Comparison of ENCODE assay signal across 12 cellular contexts in genomic region chr7:112036071-112036470, GRCh38.
"Had no signal": no experiment of that assay in that cellular context is flagged by ENCODE, and none has a peak within 500 bp of the region (broad histone marks: within the 10 kb centered on the region; RNA-seq: fewer than 3 reads in every experiment).

No MANE protein-coding gene starts in this region.

- H3K9me3 Mint-ChIP-seq: activated naive CD4-positive, alpha-beta T cell treated with anti-CD3 and anti-CD28 coated beads, Interleukin-2, amount 50 U/mL, for 72 hours; activated T-cell treated with anti-CD3 and anti-CD28 coated beads, Interleukin-2, amount 50 U/mL, for 24 hours; nephron had no signal

- DNase-seq: activated CD4-positive, alpha-beta T cell treated with anti-CD3 and anti-CD28 coated beads, Interleukin-2, amount 50 U/mL, for 4 hours; activated CD8-positive, alpha-beta memory T cell treated with anti-CD3 and anti-CD28 coated beads, Interleukin-2, amount 10 ng/mL, durations not matched to agents 7 days and 5 days; activated effector memory CD4-positive, alpha-beta T cell treated with Interleukin-2 at 50 U/mL for 16 hours; activated T-cell treated with anti-CD3 and anti-CD28 coated beads, Interleukin-2, amount 50 U/mL, for 24 hours; effector CD8-positive, alpha-beta T cell; mammary epithelial cell; sigmoid colon; stimulated activated naive CD4-positive, alpha-beta T cell treated with Interleukin-2 at 50 U/mL for 16 hours; upper lobe of left lung had no signal

- H3K36me3 Mint-ChIP-seq: activated CD8-positive, alpha-beta memory T cell treated with anti-CD3 and anti-CD28 coated beads, Interleukin-2, amount 10 ng/mL, durations not matched to agents 7 days and 5 days; activated naive CD4-positive, alpha-beta T cell treated with anti-CD3 and anti-CD28 coated beads, Interleukin-2, amount 50 U/mL, for 72 hours had no signal

- H3K4me3 ChIP-seq: sigmoid colon, upper lobe of left lung had no signal

- H3K4me1 Mint-ChIP-seq: activated CD8-positive, alpha-beta memory T cell treated with anti-CD3 and anti-CD28 coated beads, Interleukin-2, amount 10 ng/mL, durations not matched to agents 7 days and 5 days had no signal

- H3K36me3 ChIP-seq: sigmoid colon, upper lobe of left lung had no signal

- H3K27me3 Mint-ChIP-seq: activated T-cell treated with anti-CD3 and anti-CD28 coated beads, Interleukin-2, amount 50 U/mL, for 24 hours had no signal

- H3K27ac ChIP-seq: sigmoid colon had no signal

- H3K4me3 Mint-ChIP-seq: activated CD8-positive, alpha-beta memory T cell treated with anti-CD3 and anti-CD28 coated beads, Interleukin-2, amount 10 ng/mL, durations not matched to agents 7 days and 5 days; activated T-cell treated with anti-CD3 and anti-CD28 coated beads, Interleukin-2, amount 50 U/mL, for 24 hours; nephron had no signal

- H3K4me1 ChIP-seq: sigmoid colon had no signal

- ATAC-seq: activated CD4-positive, CD25-positive, alpha-beta regulatory T cell treated with anti-CD3 and anti-CD28 coated beads, Interleukin-2, amount 50 U/mL, for 24 hours; activated CD8-positive, alpha-beta memory T cell treated with anti-CD3 and anti-CD28 coated beads, Interleukin-2, amount 10 ng/mL, durations not matched to agents 7 days and 5 days; activated naive CD4-positive, alpha-beta T cell treated with anti-CD3 and anti-CD28 coated beads, Interleukin-2, amount 50 U/mL, for 72 hours had no signal

- H3K27me3 ChIP-seq: sigmoid colon, upper lobe of left lung had no signal

- H3K9me3 ChIP-seq: sigmoid colon, upper lobe of left lung had no signal

- H3K27ac Mint-ChIP-seq: activated CD8-positive, alpha-beta memory T cell treated with anti-CD3 and anti-CD28 coated beads, Interleukin-2, amount 10 ng/mL, durations not matched to agents 7 days and 5 days; activated naive CD4-positive, alpha-beta T cell treated with anti-CD3 and anti-CD28 coated beads, Interleukin-2, amount 50 U/mL, for 72 hours; activated T-cell treated with anti-CD3 and anti-CD28 coated beads, Interleukin-2, amount 50 U/mL, for 24 hours; nephron had no signal
